ENCODE assay signal across 8 cellular contexts in genomic region chr22:40289991-40290459, GRCh38. TPM values are rescaled to one million over a fixed set of nuclear protein-coding genes. Genes with fewer than 3 reads are reported as not detected.
A peak's percentile ranks its signal among the peaks of the same experiment; 100 is the strongest.
DNase-seq lines count a peak whose midpoint lies in the region; ATAC-seq and TF ChIP-seq lines count a peak whose summit lies in the region.

No MANE protein-coding gene starts in this region.

- H3K9me3 ChIP-seq in lower lobe of right lung, result no peaks in the 10 kb centered on the region

- H3K27ac Mint-ChIP-seq in IgD-negative memory B cell, result peak overlapping the region; percentile 23 to 98 (median 54)

- ATAC-seq in lower lobe of right lung (peak; percentile 73 to 75), GM19324 (IDR thresholded peaks at IDR 0.05; ENCODE audit: low FRiP score, unreplicated experiment) (no peak)

- H3K4me3 Mint-ChIP-seq in IgD-negative memory B cell, result peak overlapping the region in 3 of 4 donors; percentile 16 to 89 (median 33)

- peak; percentile 80 for DNase-seq in activated CD8-positive, alpha-beta memory T cell treated with anti-CD3 and anti-CD28 coated beads, Interleukin-2, amount 50 U/mL, for 48 hours
- DNase-seq in lower lobe of right lung (peak; percentile 59), iPS-NIHi11 (ENCODE audit: low spot score) (no peak), pons (ENCODE audit: low spot score) (no peak), SIG-M5 (lab: John Stamatoyannopoulos, UW) (no peak)
- DNase-seq in stimulated activated naive CD4-positive, alpha-beta T cell treated with Interleukin-2 at 50 U/mL for 16 hours (lab: John Stamatoyannopoulos, UW), result peak; percentile 65

- H3K36me3 ChIP-seq in lower lobe of right lung, result peaks cover 93% of the 10 kb centered on the region

- no peaks in the 10 kb centered on the region for H3K4me1 ChIP-seq in lower lobe of right lung

- H3K4me1 Mint-ChIP-seq in IgD-negative memory B cell, result peaks cover 11 to 25% (median 20%) of the 10 kb centered on the region in 3 donors

- H3K27me3 ChIP-seq in lower lobe of right lung (ENCODE audit: low read depth), result no peaks in the 10 kb centered on the region

- TF ChIP-seq CTCF in lower lobe of right lung (IDR thresholded peaks at IDR 0.05), result no peak

- no peaks in the 10 kb centered on the region for H3K9me3 Mint-ChIP-seq in IgD-negative memory B cell

- peaks cover 6% of the 10 kb centered on the region for H3K36me3 Mint-ChIP-seq in IgD-negative memory B cell

- H3K4me3 ChIP-seq in lower lobe of right lung, result no peak overlapping the region

- intact Hi-C loops in lower lobe of right lung (cut with DNase I), result no loop called here

- no peaks in the 10 kb centered on the region for H3K27me3 Mint-ChIP-seq in IgD-negative memory B cell

- H3K27ac ChIP-seq in lower lobe of right lung, result peak overlapping the region; percentile 49

RNA-seq across cellular contexts. Expression of gene ADSL, which starts 56.3 kb away (rescaled TPM):
- polyA plus RNA-seq in IgD-negative memory B cell, result 44.5 TPM
- total RNA-seq in lower lobe of right lung, result 38.1 TPM

Comparison
In these comparisons a context has a peak if more than half of its experiments do, and no peak if none do; other contexts are left out.
1. DNase-seq: peak in activated CD8-positive, alpha-beta memory T cell treated with anti-CD3 and anti-CD28 coated beads, Interleukin-2, amount 50 U/mL, for 48 hours (single experiment), lower lobe of right lung (single experiment) and stimulated activated naive CD4-positive, alpha-beta T cell treated with Interleukin-2 at 50 U/mL for 16 hours (single experiment); none in iPS-NIHi11 (single experiment), pons (single experiment) and SIG-M5 (single experiment).